In genomic region chr2:171136024-171136423, GRCh38 we compare ENCODE assay signal across 12 cellular contexts. TPM values are rescaled to one million over a fixed set of nuclear protein-coding genes. Genes with fewer than 3 reads are reported as not detected.
A peak's percentile ranks its signal among the peaks of the same experiment; 100 is the strongest.
DNase-seq lines count a peak whose midpoint lies in the region; ATAC-seq and TF ChIP-seq lines count a peak whose summit lies in the region.
"Had no signal": no experiment of that assay in that cellular context is flagged by ENCODE, and none has a peak within 500 bp of the region (broad histone marks: within the 10 kb centered on the region; RNA-seq: fewer than 3 reads in every experiment).

No MANE protein-coding gene starts in this region.

- H3K9me3 Mint-ChIP-seq in activated T-helper 2 cell treated with anti-CD3 and anti-CD28 coated beads, Interferon-gamma antibody, Interleukin-2, Interleukin-4, amounts not matched to agents 10 μg/mL and 5 μg/mL and 100 μg/mL, durations not matched to agents 14 hours and 24 hours and 36 hours, result no peaks in the 10 kb centered on the region
- H3K9me3 Mint-ChIP-seq: activated naive CD8-positive, alpha-beta T cell treated with anti-CD3 and anti-CD28 coated beads, Interleukin-2, amount 10 ng/mL, durations not matched to agents 7 days and 5 days had no signal

- no peaks in the 10 kb centered on the region for H3K27me3 Mint-ChIP-seq in activated T-helper 2 cell treated with anti-CD3 and anti-CD28 coated beads, Interferon-gamma antibody, Interleukin-2, Interleukin-4, amounts not matched to agents 10 μg/mL and 5 μg/mL and 100 μg/mL, durations not matched to agents 14 hours and 24 hours and 36 hours (ENCODE audit: low read depth)
- H3K27me3 Mint-ChIP-seq: activated naive CD8-positive, alpha-beta T cell treated with anti-CD3 and anti-CD28 coated beads, Interleukin-2, amount 10 ng/mL, durations not matched to agents 7 days and 5 days had no signal

- H3K4me1 Mint-ChIP-seq in activated T-helper 2 cell treated with anti-CD3 and anti-CD28 coated beads, Interferon-gamma antibody, Interleukin-2, Interleukin-4, amounts not matched to agents 10 μg/mL and 5 μg/mL and 100 μg/mL, durations not matched to agents 14 hours and 24 hours and 36 hours (ENCODE audit: low read depth), result peaks cover 23% of the 10 kb centered on the region

- 70 to 86% methylated on average over 3 to 4 of the region's 4 CpGs for WGBS in transverse colon (ENCODE audit: low coverage in 1 of 2), 2 donors

- in situ Hi-C loops in transverse colon (cut with MboI; ENCODE audit: low pct_ligation_motif_present in 1 of 4, low pct_unique_long_range_greater_than_20kb in 1 of 4, low sequenced_read_pairs in 3 of 4), result no loop called here

- POLR2A ChIA-PET in HEK293T (lab: Yijun Ruan, JAX), result no interaction called here

- no peak overlapping the region for H3K27ac ChIP-seq in transverse colon
- no peak overlapping the region for H3K27ac ChIP-seq in right atrium auricular region
- H3K27ac ChIP-seq: sigmoid colon had no signal

- H3K27me3 ChIP-seq in transverse colon (no peaks in the 10 kb centered on the region), right atrium auricular region (no peaks in the 10 kb centered on the region)
- H3K27me3 ChIP-seq: sigmoid colon had no signal

- intact Hi-C loops in activated T-helper 2 cell treated with anti-CD3 and anti-CD28 coated beads, Interferon-gamma antibody, Interleukin-2, Interleukin-4, amounts not matched to agents 10 μg/mL and 5 μg/mL and 100 μg/mL, durations not matched to agents 14 hours and 24 hours and 36 hours (cut with micrococcal nuclease), result loop anchor here (1.0 to 5.0 kb wide), 4 partner anchors 41 to 281 kb away; no protein-coding TSS in a partner anchor
- intact Hi-C loops in transverse colon (cut with DNase I; ENCODE audit: low total_unique reads), result no loop called here

- H3K27ac Mint-ChIP-seq in activated T-helper 2 cell treated with anti-CD3 and anti-CD28 coated beads, Interferon-gamma antibody, Interleukin-2, Interleukin-4, amounts not matched to agents 10 μg/mL and 5 μg/mL and 100 μg/mL, durations not matched to agents 14 hours and 24 hours and 36 hours, result peak overlapping the region; percentile 94
- H3K27ac Mint-ChIP-seq: activated naive CD8-positive, alpha-beta T cell treated with anti-CD3 and anti-CD28 coated beads, Interleukin-2, amount 10 ng/mL, durations not matched to agents 7 days and 5 days had no signal

- peaks cover 11% of the 10 kb centered on the region for H3K36me3 Mint-ChIP-seq in activated T-helper 2 cell treated with anti-CD3 and anti-CD28 coated beads, Interferon-gamma antibody, Interleukin-2, Interleukin-4, amounts not matched to agents 10 μg/mL and 5 μg/mL and 100 μg/mL, durations not matched to agents 14 hours and 24 hours and 36 hours (ENCODE audit: low read depth)

- CTCF ChIA-PET in HEK293T (lab: Yijun Ruan, JAX), result no interaction called here

- TF ChIP-seq POLR2A in transverse colon (IDR thresholded peaks at IDR 0.05), result no peak

- H3K36me3 ChIP-seq in transverse colon (no peaks in the 10 kb centered on the region), right atrium auricular region (no peaks in the 10 kb centered on the region)
- H3K36me3 ChIP-seq: sigmoid colon had no signal

- H3K4me3 ChIP-seq in GM12865 (ENCODE audit: low read depth, low read length) (no peak overlapping the region), transverse colon (no peak overlapping the region), right atrium auricular region (no peak overlapping the region)
- H3K4me3 ChIP-seq: sigmoid colon had no signal

- peak overlapping the region; percentile 44 for H3K4me3 Mint-ChIP-seq in activated T-helper 2 cell treated with anti-CD3 and anti-CD28 coated beads, Interferon-gamma antibody, Interleukin-2, Interleukin-4, amounts not matched to agents 10 μg/mL and 5 μg/mL and 100 μg/mL, durations not matched to agents 14 hours and 24 hours and 36 hours (ENCODE audit: low read depth)
- H3K4me3 Mint-ChIP-seq: activated naive CD8-positive, alpha-beta T cell treated with anti-CD3 and anti-CD28 coated beads, Interleukin-2, amount 10 ng/mL, durations not matched to agents 7 days and 5 days had no signal

- H3K9me3 ChIP-seq in transverse colon (no peaks in the 10 kb centered on the region), right atrium auricular region (no peaks in the 10 kb centered on the region)
- H3K9me3 ChIP-seq: sigmoid colon had no signal

- H3K4me1 ChIP-seq in transverse colon, result peaks cover 4 to 63% (median 14%) of the 10 kb centered on the region in 4 donors
- peaks cover 0 to 34% of the 10 kb centered on the region in 2 donors for H3K4me1 ChIP-seq in right atrium auricular region

- DNase-seq in GM12865 (ENCODE audit: low read depth), result peak; percentile 81
- no peak for DNase-seq in activated T-helper 2 cell treated with anti-CD3 and anti-CD28 coated beads, Interferon-gamma antibody, Interleukin-2, Interleukin-4, amounts not matched to agents 10 μg/mL and 5 μg/mL and 100 μg/mL, durations not matched to agents 14 hours and 24 hours and 36 hours (ENCODE audit: low spot score)
- no peak for DNase-seq in HEK293T (ENCODE audit: extremely low spot score)
- no peak for DNase-seq in transverse colon
- no peak for DNase-seq in right atrium auricular region (ENCODE audit: low spot score)
- no peak for DNase-seq in kidney glomerular epithelial cell (lab: John Stamatoyannopoulos, UW)
- DNase-seq: activated naive CD8-positive, alpha-beta T cell treated with anti-CD3 and anti-CD28 coated beads, Interleukin-2, amount 10 ng/mL, durations not matched to agents 7 days and 5 days; DND-41; NCI-H1694 treated with DMSO at 0.1 percent for 48 hours; sigmoid colon had no signal

- TF ChIP-seq CTCF in GM12865 (IDR thresholded peaks at IDR 0.05; ENCODE audit: insufficient read depth, low read depth, low read length, missing control alignments) (no peak), transverse colon (IDR thresholded peaks at IDR 0.05) (no peak), right atrium auricular region (IDR thresholded peaks at IDR 0.05) (no peak)

- no peak for TF ChIP-seq EP300 in transverse colon (IDR thresholded peaks at IDR 0.05; ENCODE audit: low read depth)

- ATAC-seq in GM19452 (IDR thresholded peaks at IDR 0.05; ENCODE audit: unreplicated experiment) (peak; percentile 80), HG02981 (IDR thresholded peaks at IDR 0.05; ENCODE audit: unreplicated experiment) (peak; percentile 88)

TF ChIP-seq in HEK293T, 16 proteins besides CTCF, POLR2A, EP300 and RAD21:
- TF ChIP-seq ELF4 (IDR thresholded peaks at IDR 0.05) (no peak), FOXM1 (IDR thresholded peaks at IDR 0.05; ENCODE audit: borderline replicate concordance) (no peak), SUZ12 (IDR thresholded peaks at IDR 0.05) (no peak), NFRKB (IDR thresholded peaks at IDR 0.05) (no peak), FOXA1 (IDR thresholded peaks at IDR 0.05) (no peak), FOXK2 (IDR thresholded peaks at IDR 0.05) (no peak), CTBP1 (IDR thresholded peaks at IDR 0.05; ENCODE audit: borderline replicate concordance) (no peak), ZNF384 (IDR thresholded peaks at IDR 0.05) (no peak), SP1 (IDR thresholded peaks at IDR 0.05) (no peak), HDGF (IDR thresholded peaks at IDR 0.05; ENCODE audit: borderline replicate concordance) (no peak), BHLHE40 (IDR thresholded peaks at IDR 0.05; ENCODE audit: borderline replicate concordance) (no peak), LEF1 (IDR thresholded peaks at IDR 0.05; ENCODE audit: borderline replicate concordance) (no peak), TARDBP (IDR thresholded peaks at IDR 0.05) (no peak), ARNT (IDR thresholded peaks at IDR 0.05) (no peak), L3MBTL2 (conservative IDR thresholded peaks at IDR 0.05) (no peak)
- TF ChIP-seq, protein P1, sequence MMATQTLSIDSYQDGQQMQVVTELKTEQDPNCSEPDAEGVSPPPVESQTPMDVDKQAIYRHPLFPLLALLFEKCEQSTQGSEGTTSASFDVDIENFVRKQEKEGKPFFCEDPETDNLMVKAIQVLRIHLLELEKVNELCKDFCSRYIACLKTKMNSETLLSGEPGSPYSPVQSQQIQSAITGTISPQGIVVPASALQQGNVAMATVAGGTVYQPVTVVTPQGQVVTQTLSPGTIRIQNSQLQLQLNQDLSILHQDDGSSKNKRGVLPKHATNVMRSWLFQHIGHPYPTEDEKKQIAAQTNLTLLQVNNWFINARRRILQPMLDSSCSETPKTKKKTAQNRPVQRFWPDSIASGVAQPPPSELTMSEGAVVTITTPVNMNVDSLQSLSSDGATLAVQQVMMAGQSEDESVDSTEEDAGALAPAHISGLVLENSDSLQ (IDR thresholded peaks at IDR 0.05), result no peak
TF ChIP-seq in HEK293T: peak in this region for 0.

RNA-seq across cellular contexts. Expression of gene TLK1, which starts 24.7 kb away (rescaled TPM):
- total RNA-seq in activated T-helper 2 cell treated with anti-CD3 and anti-CD28 coated beads, Interferon-gamma antibody, Interleukin-2, Interleukin-4, amounts not matched to agents 10 μg/mL and 5 μg/mL and 100 μg/mL, durations not matched to agents 14 hours and 24 hours and 36 hours, result 81.7 and 86.1 TPM in 2 replicates
- total RNA-seq in transverse colon (10 to 100 TPM; 39.6 to 76.3 (median 53.2) TPM), right atrium auricular region (10 to 100 TPM; 21.0 to 21.7 TPM)
